ENCODE assay signal across 1 cellular context in genomic region chr12:7112041-7112440, GRCh38.
TF ChIP-seq lines count a peak whose summit lies in the region.

No MANE protein-coding gene starts in this region.

TF ChIP-seq in neural cell, 6 proteins besides CTCF, POLR2A, EP300 and RAD21:
- TF ChIP-seq TAF1 (IDR thresholded peaks at IDR 0.05; ENCODE audit: low read depth) (no peak), MXI1 (conservative IDR thresholded peaks at IDR 0.05; ENCODE audit: poor library complexity, severe bottlenecking) (no peak), REST (IDR thresholded peaks at IDR 0.05; ENCODE audit: borderline replicate concordance) (no peak), SMC3 (conservative IDR thresholded peaks at IDR 0.05; ENCODE audit: poor library complexity) (no peak), EZH2 (IDR thresholded peaks at IDR 0.05; ENCODE audit: borderline replicate concordance, insufficient read depth, low read length, poor library complexity, severe bottlenecking) (no peak), POLR2AphosphoS5 (IDR thresholded peaks at IDR 0.05) (no peak)
TF ChIP-seq in neural cell: peak in this region for 0.
